Comparison of ENCODE assay signal across 8 cellular contexts in the genomic region with DNA sequence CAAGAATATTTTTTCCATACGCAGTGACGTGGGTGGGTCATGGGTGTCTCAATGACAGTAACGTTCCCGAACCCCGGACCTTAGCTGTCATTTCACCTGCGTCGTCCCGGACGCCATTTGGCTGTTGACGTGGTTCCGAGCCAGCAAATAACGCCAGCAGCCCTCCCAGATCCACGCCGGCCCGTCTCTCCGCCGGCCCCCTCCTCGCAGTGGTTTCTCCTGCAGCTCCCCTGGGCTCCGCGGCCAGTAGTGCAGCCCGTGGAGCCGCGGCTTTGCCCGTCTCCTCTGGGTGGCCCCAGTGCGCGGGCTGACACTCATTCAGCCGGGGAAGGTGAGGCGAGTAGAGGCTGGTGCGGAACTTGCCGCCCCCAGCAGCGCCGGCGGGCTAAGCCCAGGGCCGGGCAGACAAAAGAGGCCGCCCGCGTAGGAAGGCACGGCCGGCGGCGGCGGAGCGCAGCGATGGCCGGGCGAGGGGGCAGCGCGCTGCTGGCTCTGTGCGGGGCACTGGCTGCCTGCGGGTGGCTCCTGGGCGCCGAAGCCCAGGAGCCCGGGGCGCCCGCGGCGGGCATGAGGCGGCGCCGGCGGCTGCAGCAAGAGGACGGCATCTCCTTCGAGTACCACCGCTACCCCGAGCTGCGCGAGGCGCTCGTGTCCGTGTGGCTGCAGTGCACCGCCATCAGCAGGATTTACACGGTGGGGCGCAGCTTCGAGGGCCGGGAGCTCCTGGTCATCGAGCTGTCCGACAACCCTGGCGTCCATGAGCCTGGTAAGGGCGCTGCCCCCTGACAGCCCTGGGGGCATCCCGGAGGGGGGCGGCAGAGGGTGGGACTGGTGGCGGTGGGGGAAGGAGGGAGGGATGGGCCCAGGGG. TPM values are rescaled to one million over a fixed set of nuclear protein-coding genes. Genes with fewer than 3 reads are reported as not detected.
DNase-seq lines count a peak whose midpoint lies in the region; ATAC-seq and TF ChIP-seq lines count a peak whose summit lies in the region.

Gene CPE (plus strand): TSS at position 246 of the 869 bp plus-strand sequence. CDS start 214 bp downstream, at position 460.

- DNase-seq in GM12864 (ENCODE audit: low read depth) (no peak), NCI-H1436 treated with DMSO at 0.1 percent for 48 hours (lab: John Stamatoyannopoulos, UW) (peak; percentile 21), T47D (ENCODE audit: low read depth in 1 of 2, low spot score in 1 of 2) (peak; percentile 83 to 89), sigmoid colon (peak; percentile 82)

- peak; percentile 27 to 63 for TF ChIP-seq POLR2A in sigmoid colon (IDR thresholded peaks at IDR 0.05)

- no peaks in the 10 kb centered on the region for H3K9me3 ChIP-seq in sigmoid colon

- H3K36me3 ChIP-seq in sigmoid colon: no peaks in the 10 kb centered on the region

- intact Hi-C loops in sigmoid colon (cut with DNase I): loop anchor here (10.0 kb wide), 1 partner anchor 86 kb away; no protein-coding TSS in a partner anchor

- H3K27me3 ChIP-seq in sigmoid colon: no peaks in the 10 kb centered on the region

- H3K4me3 ChIP-seq in GM12864 (ENCODE audit: low read depth, low read length) (peak within 1 kb of the TSS; percentile 12), iPS-11a (ENCODE audit: low read depth, low read length) (peak within 1 kb of the TSS; percentile 65), sigmoid colon (peak within 1 kb of the TSS; percentile 33 to 67 (median 64))

- ATAC-seq in HG02642 (IDR thresholded peaks at IDR 0.05; ENCODE audit: poor library complexity, unreplicated experiment): peak; percentile 96
- ATAC-seq in GM19455 (IDR thresholded peaks at IDR 0.05; ENCODE audit: unreplicated experiment): no peak

- in situ Hi-C loops in T47D (cut with HindIII; ENCODE audit: low pct_unique_long_range_greater_than_20kb, low sequenced_read_pairs): no loop called here

- WGBS in sigmoid colon, 2 donors: 1 to 2% methylated on average over 82 of the region's 82 CpGs

- TF ChIP-seq EP300 in sigmoid colon (IDR thresholded peaks at IDR 0.05): no peak

- H3K27ac ChIP-seq in VCaP (peak within 1 kb of the TSS; percentile 61), sigmoid colon (peak within 1 kb of the TSS; percentile 70 to 82 (median 78))

- H3K4me1 ChIP-seq in sigmoid colon: peaks cover 0 to 8% (median 5%) of the 10 kb centered on the region in 4 donors

- TF ChIP-seq CTCF in GM12864 (IDR thresholded peaks at IDR 0.05; ENCODE audit: low read depth, low read length, missing control alignments) (peak; percentile 23), VCaP (conservative IDR thresholded peaks at IDR 0.05) (peak; percentile 75), sigmoid colon (IDR thresholded peaks at IDR 0.05) (peak; percentile 24 to 80 (median 42))

RNA-seq across cellular contexts. Expression of gene CPE, which starts in this region (rescaled TPM):
- 10 to 100 TPM; 31.8 to 64.5 (median 48.2) TPM for total RNA-seq in sigmoid colon
- polyA plus RNA-seq in sigmoid colon: 10 to 100 TPM in 1 of 3 donors, 1 to 10 TPM in 2; 5.4 to 22.7 (median 5.5) TPM

Comparison
In these comparisons a context has a peak if more than half of its experiments do, and no peak if none do; other contexts are left out.
1. H3K4me3 ChIP-seq: peak in every context shown above with its lines; median percentile 65 in iPS-11a; 64 in sigmoid colon; 12 in GM12864.
2. CTCF ChIP-seq: peak in every context shown above with its lines; median percentile 75 in VCaP; 42 in sigmoid colon; 23 in GM12864.